10 cellular contexts compared by ENCODE assay signal in the genomic region with DNA sequence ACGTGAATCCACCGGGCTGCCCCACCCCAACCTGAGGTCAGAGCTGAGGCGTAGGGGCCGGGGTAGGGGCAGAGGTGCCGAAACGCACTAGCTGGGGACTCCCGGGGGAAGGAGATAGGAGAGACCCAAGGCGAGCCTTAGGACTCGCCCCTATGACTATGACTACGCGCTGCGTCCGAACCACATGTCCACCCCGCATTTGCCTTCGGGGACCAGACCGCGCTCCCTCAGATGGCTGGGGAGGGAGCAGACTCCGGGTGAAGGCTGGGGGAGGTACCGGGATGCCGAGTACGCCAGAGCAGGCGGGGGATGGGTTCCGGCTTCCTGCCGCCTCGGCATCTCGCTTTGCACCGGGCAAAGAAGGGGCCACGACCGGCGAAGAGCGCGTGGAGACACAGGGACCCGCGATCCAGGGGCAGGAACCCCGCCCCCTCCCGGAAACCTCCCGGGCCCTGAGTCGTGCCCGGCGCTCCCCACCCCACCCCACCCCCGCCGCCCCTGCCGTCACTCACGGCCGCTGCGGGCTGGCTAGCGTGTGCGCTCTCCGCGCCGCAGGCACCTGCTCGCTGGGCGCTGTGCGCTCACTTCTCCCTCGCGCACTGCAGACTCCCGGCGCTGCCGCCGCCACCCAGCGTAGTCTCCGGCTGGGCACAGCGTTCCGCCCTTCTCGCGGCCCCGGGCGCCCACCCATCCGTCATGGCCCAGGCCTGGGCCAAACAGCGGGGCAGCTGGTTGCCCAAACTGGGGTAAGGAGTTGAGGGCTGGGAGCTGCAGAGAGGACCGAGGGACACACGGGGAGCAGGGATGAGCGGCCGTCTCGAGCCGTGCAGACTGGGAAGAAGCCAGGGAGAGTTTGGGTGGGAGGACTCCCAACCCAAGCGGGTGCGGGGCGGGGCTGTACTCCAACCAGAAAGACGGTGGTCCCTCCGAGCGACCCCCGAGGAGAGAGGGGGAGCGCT. TPM values are rescaled to one million over a fixed set of nuclear protein-coding genes. Genes with fewer than 3 reads are reported as not detected.
A peak's percentile ranks its signal among the peaks of the same experiment; 100 is the strongest.
DNase-seq lines count a peak whose midpoint lies in the region; ATAC-seq and TF ChIP-seq lines count a peak whose summit lies in the region.
"Had no signal": no experiment of that assay in that cellular context is flagged by ENCODE, and none has a peak within 500 bp of the region (broad histone marks: within the 10 kb centered on the region; RNA-seq: fewer than 3 reads in every experiment).

No MANE protein-coding gene starts in this region.

- no peak overlapping the region for H4K8ac ChIP-seq in mesenchymal stem cell (ENCODE audit: low read length)

- no peak overlapping the region for H3K4ac ChIP-seq in mesenchymal stem cell (ENCODE audit: low read depth in 1 of 2, low read length in 2 of 2)

- no peak for TF ChIP-seq POLR2A in lower leg skin (IDR thresholded peaks at IDR 0.05)

- no peak overlapping the region for H3K23ac ChIP-seq in mesenchymal stem cell (ENCODE audit: low read length in 2 of 2)

- intact Hi-C loops in lower leg skin (cut with DNase I; ENCODE audit: low total_unique reads) = no loop called here

- H3K9me3 ChIP-seq in mesenchymal stem cell (ENCODE audit: control insufficient read depth, low read length) = no peaks in the 10 kb centered on the region

- H3K9ac ChIP-seq in mesenchymal stem cell (ENCODE audit: low read length) = no peak overlapping the region

- no peaks in the 10 kb centered on the region for H3K36me3 ChIP-seq in mesenchymal stem cell (ENCODE audit: control insufficient read depth in 1 of 2, insufficient read depth in 2 of 2, low read depth in 1 of 2, low read length in 2 of 2)

- peak; percentile 32 for DNase-seq in stimulated activated CD4-positive, alpha-beta T cell treated with anti-CD3 and anti-CD28 coated beads, Interleukin-15, amount 100 ng/mL, for 24 hours
- no peak for DNase-seq in stimulated activated CD4-positive, alpha-beta T cell treated with anti-CD3 and anti-CD28 coated beads, Interleukin-2, amount 100 ng/mL, for 48 hours
- DNase-seq in mesenchymal stem cell (peak; percentile 0), lower leg skin (ENCODE audit: low spot score in 2 of 2) (no peak), EL (no peak)

- no peak overlapping the region for H3K18ac ChIP-seq in mesenchymal stem cell (ENCODE audit: low read depth in 1 of 2, low read length in 2 of 2)

- no peak for ATAC-seq in GM18498 (IDR thresholded peaks at IDR 0.05; ENCODE audit: unreplicated experiment)
- no peak for ATAC-seq in HG02938 (IDR thresholded peaks at IDR 0.05; ENCODE audit: unreplicated experiment)

- H3K4me1 ChIP-seq in mesenchymal stem cell (ENCODE audit: control insufficient read depth, insufficient read depth, low read depth, low read length) = peaks cover 42% of the 10 kb centered on the region

- no peak overlapping the region for H3K4me3 ChIP-seq in mesenchymal stem cell (ENCODE audit: insufficient read depth in 1 of 2, low read depth in 1 of 2, low read length in 2 of 2)
- no peak overlapping the region for H3K4me3 ChIP-seq in lower leg skin (ENCODE audit: low read depth, poor library complexity, severe bottlenecking)

- H3K4me2 ChIP-seq in mesenchymal stem cell (ENCODE audit: low read length, poor library complexity, severe bottlenecking) = peak overlapping the region; percentile 21

- H4K91ac ChIP-seq in mesenchymal stem cell (ENCODE audit: low read length) = no peak overlapping the region

- H2BK120ac ChIP-seq in mesenchymal stem cell (ENCODE audit: low read depth, low read length) = no peak overlapping the region

- H3K79me1 ChIP-seq in mesenchymal stem cell (replicated peaks; ENCODE audit: low read length, poor library complexity, severe bottlenecking) = no peaks in the 10 kb centered on the region

- no peak overlapping the region for H2AK5ac ChIP-seq in mesenchymal stem cell (ENCODE audit: low read length, severe bottlenecking)

- no peak overlapping the region for H2BK15ac ChIP-seq in mesenchymal stem cell (ENCODE audit: low read depth, poor library complexity, severe bottlenecking)

- H2BK5ac ChIP-seq in mesenchymal stem cell (ENCODE audit: low read depth, low read length, poor library complexity, severe bottlenecking) = no peak overlapping the region

- no peak for TF ChIP-seq CTCF in lower leg skin (IDR thresholded peaks at IDR 0.05)

- no peak overlapping the region for H3K14ac ChIP-seq in mesenchymal stem cell (ENCODE audit: low read length in 2 of 2)

- WGBS in mesenchymal stem cell = under 1% methylated on average over 60 of the region's 84 CpGs
- WGBS in lower leg skin, 2 donors = 1% methylated on average over 46 to 49 of the region's 84 CpGs

- H2BK12ac ChIP-seq in mesenchymal stem cell (ENCODE audit: low read length in 2 of 2) = no peak overlapping the region

- H2AFZ ChIP-seq in mesenchymal stem cell (ENCODE audit: low read depth, low read length) = no peak overlapping the region

- peaks cover 63 to 74% of the 10 kb centered on the region in 2 experiments for H3K27me3 ChIP-seq in mesenchymal stem cell (ENCODE audit: control insufficient read depth in 1 of 2, insufficient read depth in 1 of 2, low read length in 2 of 2)

- H3K27ac ChIP-seq in angular gyrus (ENCODE audit: low read depth, low read length) (peak overlapping the region; percentile 78), mesenchymal stem cell (ENCODE audit: low read length, poor library complexity, severe bottlenecking) (no peak overlapping the region)

RNA-seq across cellular contexts. Expression of a gene that starts 0.6 kb away (rescaled TPM):
- not detected for polyA plus RNA-seq in mesenchymal stem cell (2013, experiment 1 of 2)
- polyA plus RNA-seq in mesenchymal stem cell (2013, experiment 2 of 2) = not detected
- total RNA-seq in lower leg skin = not detected
- total RNA-seq: epithelial cell of proximal tubule, SK-MEL-5 had no signal

Comparison
In these comparisons a context has a peak if more than half of its experiments do, and no peak if none do; other contexts are left out.
1. DNase-seq: peak in stimulated activated CD4-positive, alpha-beta T cell treated with anti-CD3 and anti-CD28 coated beads, Interleukin-15, amount 100 ng/mL, for 24 hours (single experiment) and mesenchymal stem cell (single experiment); none in stimulated activated CD4-positive, alpha-beta T cell treated with anti-CD3 and anti-CD28 coated beads, Interleukin-2, amount 100 ng/mL, for 48 hours (0 of 2), lower leg skin (0 of 2) and EL (single experiment).